In genomic region chr11:74672956-74673895, GRCh38 we compare ENCODE assay signal across 9 cellular contexts. TPM values are rescaled to one million over a fixed set of nuclear protein-coding genes. Genes with fewer than 3 reads are reported as not detected.
DNase-seq lines count a peak whose midpoint lies in the region; ATAC-seq and TF ChIP-seq lines count a peak whose summit lies in the region.
"Had no signal": no experiment of that assay in that cellular context is flagged by ENCODE, and none has a peak within 500 bp of the region (broad histone marks: within the 10 kb centered on the region; RNA-seq: fewer than 3 reads in every experiment).

No MANE protein-coding gene starts in this region.

- H3K36me3 Mint-ChIP-seq in glutamatergic neuron (ENCODE audit: unreplicated experiment) = peaks cover 11% of the 10 kb centered on the region

- peaks cover 8% of the 10 kb centered on the region for H3K4me1 Mint-ChIP-seq in glutamatergic neuron (ENCODE audit: low read depth, unreplicated experiment)

- peak overlapping the region; percentile 81 for H3K27ac ChIP-seq in RWPE2 (ENCODE audit: poor library complexity, severe bottlenecking)

- no peak for TF ChIP-seq CTCF in RWPE2 (IDR thresholded peaks at IDR 0.05; ENCODE audit: poor library complexity, severe bottlenecking)
- TF ChIP-seq CTCF in glutamatergic neuron (IDR thresholded peaks at IDR 0.05; ENCODE audit: partially characterized antibody, unreplicated experiment) = no peak

- peaks cover 23% of the 10 kb centered on the region for H3K4me1 ChIP-seq in RWPE2 (ENCODE audit: insufficient read depth, poor library complexity, severe bottlenecking)

- intact Hi-C loops in sciatic nerve (cut with DNase I) = no loop called here

- peaks cover 3% of the 10 kb centered on the region for H3K9me3 Mint-ChIP-seq in glutamatergic neuron (ENCODE audit: unreplicated experiment)
- H3K9me3 Mint-ChIP-seq: activated CD8-positive, alpha-beta T cell treated with anti-CD3 and anti-CD28 coated beads for 36 hours had no signal

- ATAC-seq in RWPE2 (ENCODE audit: low read depth) (peak; percentile 84), sciatic nerve (peak; percentile 88), HG03175 (IDR thresholded peaks at IDR 0.05; ENCODE audit: unreplicated experiment) (no peak)
- ATAC-seq: activated CD8-positive, alpha-beta T cell treated with anti-CD3 and anti-CD28 coated beads for 36 hours had no signal

- DNase-seq in GM04504 (ENCODE audit: low read depth) (peak; percentile 96), RWPE2 (ENCODE audit: low spot score) (peak; percentile 86), fibroblast of the conjunctiva (ENCODE audit: low read depth) (peak; percentile 92), sciatic nerve (ENCODE audit: low spot score) (peak; percentile 70), AML-193 (lab: John Stamatoyannopoulos, UW) (no peak), glutamatergic neuron (no peak), SIG-M5 (lab: John Stamatoyannopoulos, UW) (no peak)
- DNase-seq: activated CD8-positive, alpha-beta T cell treated with anti-CD3 and anti-CD28 coated beads for 36 hours had no signal

- no peak overlapping the region for H3K4me3 ChIP-seq in RWPE2 (ENCODE audit: severe bottlenecking)

- H3K27me3 Mint-ChIP-seq in glutamatergic neuron (ENCODE audit: unreplicated experiment) = peaks cover 1% of the 10 kb centered on the region
- H3K27me3 Mint-ChIP-seq: activated CD8-positive, alpha-beta T cell treated with anti-CD3 and anti-CD28 coated beads for 36 hours had no signal

- H3K4me3 Mint-ChIP-seq in glutamatergic neuron (ENCODE audit: unreplicated experiment) = no peak overlapping the region
- H3K4me3 Mint-ChIP-seq: activated CD8-positive, alpha-beta T cell treated with anti-CD3 and anti-CD28 coated beads for 36 hours had no signal

- H3K27me3 ChIP-seq in RWPE2 (ENCODE audit: insufficient read depth, poor library complexity, severe bottlenecking) = no peaks in the 10 kb centered on the region

- H3K9me3 ChIP-seq in RWPE2 (ENCODE audit: severe bottlenecking) = no peaks in the 10 kb centered on the region

- H3K36me3 ChIP-seq in RWPE2 (ENCODE audit: low read depth) = no peaks in the 10 kb centered on the region

- no peak overlapping the region for H3K27ac Mint-ChIP-seq in glutamatergic neuron (ENCODE audit: unreplicated experiment)
- H3K27ac Mint-ChIP-seq: activated CD8-positive, alpha-beta T cell treated with anti-CD3 and anti-CD28 coated beads for 36 hours had no signal

RNA-seq across cellular contexts. Expression of gene CHRDL2, which starts 58.0 kb away (rescaled TPM):
- total RNA-seq in sciatic nerve = 0.89 TPM
- total RNA-seq in glutamatergic neuron (ENCODE audit: unreplicated experiment) = not detected
- total RNA-seq: activated CD8-positive, alpha-beta T cell treated with anti-CD3 and anti-CD28 coated beads for 36 hours had no signal

Comparison
In these comparisons a context has a peak if more than half of its experiments do, and no peak if none do; other contexts are left out.
1. DNase-seq: peak in GM04504 (single experiment), RWPE2 (single experiment), fibroblast of the conjunctiva (single experiment) and sciatic nerve (single experiment); none in AML-193 (0 of 2), glutamatergic neuron (single experiment) and SIG-M5 (single experiment).